In the genomic region with DNA sequence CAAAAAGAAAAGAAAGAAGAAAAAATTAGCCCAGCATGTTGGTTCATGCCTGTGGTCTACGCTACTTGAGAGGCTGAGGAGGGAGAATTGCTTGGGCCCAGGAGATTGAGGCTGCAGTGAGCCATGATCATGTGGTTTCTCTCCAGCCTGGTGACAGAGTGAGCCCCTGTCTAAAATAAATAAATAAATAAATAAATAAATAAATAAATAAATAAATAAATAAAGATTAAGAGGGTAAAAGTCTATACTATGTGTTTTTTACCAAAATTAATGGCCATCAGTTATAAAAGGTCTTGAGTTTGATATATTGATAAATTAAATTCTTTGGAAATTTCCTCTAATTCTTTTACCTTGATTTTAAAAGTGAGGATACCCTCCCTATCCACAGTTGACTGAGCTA, we compare ENCODE assay signal across 26 cellular contexts.
"Had no signal": no experiment of that assay in that cellular context is flagged by ENCODE, and none has a peak within 500 bp of the region (broad histone marks: within the 10 kb centered on the region; RNA-seq: fewer than 3 reads in every experiment).

No MANE protein-coding gene starts in this region.

- H3K27ac ChIP-seq: neutrophil, pancreas, prostate gland, right lobe of liver, sigmoid colon, stomach, thoracic aorta, thyroid gland, tibial nerve, upper lobe of left lung, vagina had no signal

- H3K4me3 ChIP-seq: pancreas, prostate gland, right lobe of liver, sigmoid colon, stomach, thoracic aorta, thyroid gland, tibial nerve, upper lobe of left lung, vagina had no signal

- H3K9me3 ChIP-seq: neutrophil, pancreas, prostate gland, right lobe of liver, thyroid gland, vagina had no signal

- H3K27me3 ChIP-seq: neutrophil, pancreas, right lobe of liver, sigmoid colon, stomach, thyroid gland, tibial nerve, upper lobe of left lung, vagina had no signal

- FAIRE-seq: pancreas, small intestine, urothelium cell line had no signal

- DNase-seq: naive thymus-derived CD4-positive, alpha-beta T cell; nephron progenitor cell; nucleus accumbens; pancreas; right cardiac atrium; right lobe of liver; sigmoid colon; small intestine; stimulated activated CD4-positive, alpha-beta T cell treated with anti-CD3 and anti-CD28 coated beads, Interleukin-15, amount 100 ng/mL, for 24 hours; stimulated activated CD4-positive, alpha-beta T cell treated with anti-CD3 and anti-CD28 coated beads, Interleukin-2, amount 100 ng/mL, for 24 hours; stimulated activated CD4-positive, alpha-beta T cell treated with anti-CD3 and anti-CD28 coated beads, Interleukin-2, amount 100 ng/mL, for 48 hours; stimulated activated CD4-positive, alpha-beta T cell treated with anti-CD3 and anti-CD28 coated beads, Interleukin-4, amount 100 ng/mL, for 24 hours; stimulated activated naive B cell treated with anti-CD40 and anti-IgM and Interleukin-4, amounts not matched to agents 10 μg/mL and 1 μg/mL and 100 μg/mL, for 72 hours; stimulated activated naive CD4-positive, alpha-beta T cell treated with Interleukin-2 at 50 U/mL for 16 hours; stomach; thyroid gland; trophoblast cell; upper lobe of left lung had no signal

- ATAC-seq: naive thymus-derived CD4-positive, alpha-beta T cell; natural killer cell treated with Interleukin-12 subunit alpha and Interleukin-12 subunit beta and Interleukin-15 and Interleukin-18, amount 100 ng/mL, for 72 hours; pancreas; right cardiac atrium; right lobe of liver; stimulated activated effector memory CD8-positive, alpha-beta T cell treated with anti-CD3 and anti-CD28 coated beads, Interleukin-12 subunit alpha, Interleukin-12 subunit beta, amount 100 ng/mL, for 72 hours; stimulated activated naive B cell treated with anti-CD40 and anti-IgM and Interleukin-4, amounts not matched to agents 10 μg/mL and 1 μg/mL and 100 μg/mL, for 72 hours had no signal

- H3K36me3 ChIP-seq: neutrophil, pancreas, prostate gland, right lobe of liver, sigmoid colon, stomach, thoracic aorta, thyroid gland, tibial nerve, upper lobe of left lung, vagina had no signal

- H3K4me1 ChIP-seq: pancreas, prostate gland, right lobe of liver, sigmoid colon, stomach, thyroid gland, tibial nerve, upper lobe of left lung, vagina had no signal
